ENCODE assay signal across 7 cellular contexts in the genomic region with DNA sequence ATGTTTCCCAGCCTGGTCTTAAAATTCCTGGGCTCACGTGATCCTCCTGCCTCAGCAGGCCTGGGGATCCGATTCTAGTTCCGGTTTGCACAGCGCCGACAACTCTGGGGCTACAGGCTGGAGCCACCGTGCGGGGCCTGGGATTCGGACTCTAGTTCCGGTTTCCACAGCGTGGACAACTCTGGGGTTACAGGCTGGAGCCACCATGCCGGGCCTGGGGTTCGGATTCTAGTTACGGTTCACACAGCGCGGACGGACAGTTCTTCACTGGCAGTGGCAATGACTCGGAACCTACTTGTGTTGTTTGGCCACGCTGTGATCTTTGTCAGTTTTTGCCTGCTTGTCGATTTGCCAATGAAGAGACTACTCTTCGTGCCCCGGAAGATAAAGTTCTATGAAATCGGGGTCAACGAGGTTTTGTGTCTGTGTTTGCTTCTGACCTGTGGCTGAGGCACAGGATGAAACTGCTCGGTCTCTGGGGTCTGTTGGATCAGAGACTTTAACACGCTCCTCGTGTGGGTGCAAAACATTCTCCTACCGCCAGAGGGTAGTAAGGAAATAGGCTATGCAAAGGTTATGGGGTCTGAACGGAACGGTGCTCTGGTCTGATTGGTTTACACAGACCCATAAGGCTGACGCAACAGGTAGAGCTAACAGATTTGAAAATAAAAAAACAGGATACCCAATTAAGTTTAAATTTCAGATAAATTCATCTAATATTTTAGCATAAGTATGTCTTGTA.
DNase-seq lines count a peak whose midpoint lies in the region; ATAC-seq and TF ChIP-seq lines count a peak whose summit lies in the region.

No MANE protein-coding gene starts in this region.

- H3K4me3 ChIP-seq in parathyroid adenoma (ENCODE audit: low read depth, low read length) = no peak overlapping the region

- peak overlapping the region; percentile 31 for H3K4me2 ChIP-seq in parathyroid adenoma (ENCODE audit: low read length)

- no peaks in the 10 kb centered on the region for H3K27me3 ChIP-seq in parathyroid adenoma (ENCODE audit: control insufficient read depth, insufficient read depth, low read length)

- H3K27ac ChIP-seq in parathyroid adenoma = no peak overlapping the region

- H3K4me1 ChIP-seq in parathyroid adenoma = no peaks in the 10 kb centered on the region

- H3K79me2 ChIP-seq in parathyroid adenoma = no peaks in the 10 kb centered on the region

- TF ChIP-seq CTCF in parathyroid adenoma (IDR thresholded peaks at IDR 0.05) = peak; percentile 64

- H3K9ac ChIP-seq in parathyroid adenoma = no peak overlapping the region

- no peak for ATAC-seq in HG02588 (IDR thresholded peaks at IDR 0.05; ENCODE audit: unreplicated experiment)

- peak overlapping the region; percentile 35 for H2AFZ ChIP-seq in parathyroid adenoma

- H3K36me3 ChIP-seq in parathyroid adenoma (ENCODE audit: control insufficient read depth, insufficient read depth, low read length) = no peaks in the 10 kb centered on the region

- DNase-seq in GDM1 (lab: John Stamatoyannopoulos, UW) (peak; percentile 1), NCI-H128 (lab: John Stamatoyannopoulos, UW; ENCODE audit: unreplicated experiment) (peak; percentile 16), germinal center (ENCODE audit: low spot score) (peak; percentile 65), NOMO-1 (lab: John Stamatoyannopoulos, UW; ENCODE audit: unreplicated experiment in 2 of 2) (no peak)
- peak; percentile 41 to 45 for DNase-seq in activated T-cell treated with anti-CD3 and anti-CD28 coated beads, Interleukin-2, amount 50 U/mL, for 48 hours

- H3K9me3 ChIP-seq in parathyroid adenoma (ENCODE audit: control insufficient read depth, low read length) = no peaks in the 10 kb centered on the region

Comparison
In these comparisons a context has a peak if more than half of its experiments do, and no peak if none do; other contexts are left out.
1. DNase-seq: peak in GDM1 (single experiment), NCI-H128 (single experiment), activated T-cell treated with anti-CD3 and anti-CD28 coated beads, Interleukin-2, amount 50 U/mL, for 48 hours (2 of 2) and germinal center (single experiment); none in NOMO-1 (0 of 2).